1 cellular context compared by ENCODE assay signal in the genomic region with DNA sequence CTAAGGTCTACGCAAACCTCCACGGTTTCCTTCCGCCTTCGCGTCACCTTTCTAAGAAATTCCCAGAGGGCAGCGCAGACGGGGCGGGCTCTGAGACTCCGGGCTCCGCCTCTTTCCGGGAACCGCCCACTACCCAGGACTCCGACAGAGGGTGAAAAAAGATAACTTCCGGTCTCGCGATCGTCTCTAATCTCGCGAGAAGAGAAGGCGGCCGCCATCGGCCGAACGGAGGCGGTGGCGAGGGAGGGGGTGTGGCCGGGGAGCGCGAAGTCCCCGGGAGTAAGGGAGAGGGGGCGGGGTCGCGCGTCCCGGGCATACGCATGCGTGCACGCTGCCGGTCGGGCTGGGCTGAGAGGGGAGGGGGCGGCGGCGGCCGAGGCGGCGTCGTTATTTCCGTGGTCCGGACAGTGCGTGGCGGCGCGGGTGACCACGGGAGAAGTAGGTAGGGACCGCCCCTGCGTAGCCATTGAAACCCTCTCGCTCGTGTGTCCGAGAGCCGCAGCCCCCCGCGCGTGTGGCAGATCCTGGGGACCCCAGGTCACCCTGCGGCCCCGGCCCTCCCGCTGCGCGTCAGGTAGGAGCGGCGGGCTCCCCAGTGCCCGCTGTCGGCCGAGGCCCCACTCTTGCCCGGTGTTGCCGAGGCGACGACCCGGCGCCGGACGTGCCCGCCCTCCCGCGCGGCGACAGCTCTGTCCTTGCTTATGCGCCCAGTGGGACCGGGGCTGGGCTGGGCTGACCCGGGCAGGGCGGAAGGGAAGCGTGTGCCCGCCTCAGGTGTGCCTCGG.
A peak's percentile ranks its signal among the peaks of the same experiment; 100 is the strongest.
TF ChIP-seq lines count a peak whose summit lies in the region.

A gene (plus strand): TSS at position 315 of the 785 bp plus-strand sequence. CDS start 1,014 bp downstream, outside the sequence.

TF ChIP-seq in K562, 482 proteins besides CTCF, POLR2A, EP300 and RAD21 (continued from another document and continues in another):
- TF ChIP-seq, protein P1, sequence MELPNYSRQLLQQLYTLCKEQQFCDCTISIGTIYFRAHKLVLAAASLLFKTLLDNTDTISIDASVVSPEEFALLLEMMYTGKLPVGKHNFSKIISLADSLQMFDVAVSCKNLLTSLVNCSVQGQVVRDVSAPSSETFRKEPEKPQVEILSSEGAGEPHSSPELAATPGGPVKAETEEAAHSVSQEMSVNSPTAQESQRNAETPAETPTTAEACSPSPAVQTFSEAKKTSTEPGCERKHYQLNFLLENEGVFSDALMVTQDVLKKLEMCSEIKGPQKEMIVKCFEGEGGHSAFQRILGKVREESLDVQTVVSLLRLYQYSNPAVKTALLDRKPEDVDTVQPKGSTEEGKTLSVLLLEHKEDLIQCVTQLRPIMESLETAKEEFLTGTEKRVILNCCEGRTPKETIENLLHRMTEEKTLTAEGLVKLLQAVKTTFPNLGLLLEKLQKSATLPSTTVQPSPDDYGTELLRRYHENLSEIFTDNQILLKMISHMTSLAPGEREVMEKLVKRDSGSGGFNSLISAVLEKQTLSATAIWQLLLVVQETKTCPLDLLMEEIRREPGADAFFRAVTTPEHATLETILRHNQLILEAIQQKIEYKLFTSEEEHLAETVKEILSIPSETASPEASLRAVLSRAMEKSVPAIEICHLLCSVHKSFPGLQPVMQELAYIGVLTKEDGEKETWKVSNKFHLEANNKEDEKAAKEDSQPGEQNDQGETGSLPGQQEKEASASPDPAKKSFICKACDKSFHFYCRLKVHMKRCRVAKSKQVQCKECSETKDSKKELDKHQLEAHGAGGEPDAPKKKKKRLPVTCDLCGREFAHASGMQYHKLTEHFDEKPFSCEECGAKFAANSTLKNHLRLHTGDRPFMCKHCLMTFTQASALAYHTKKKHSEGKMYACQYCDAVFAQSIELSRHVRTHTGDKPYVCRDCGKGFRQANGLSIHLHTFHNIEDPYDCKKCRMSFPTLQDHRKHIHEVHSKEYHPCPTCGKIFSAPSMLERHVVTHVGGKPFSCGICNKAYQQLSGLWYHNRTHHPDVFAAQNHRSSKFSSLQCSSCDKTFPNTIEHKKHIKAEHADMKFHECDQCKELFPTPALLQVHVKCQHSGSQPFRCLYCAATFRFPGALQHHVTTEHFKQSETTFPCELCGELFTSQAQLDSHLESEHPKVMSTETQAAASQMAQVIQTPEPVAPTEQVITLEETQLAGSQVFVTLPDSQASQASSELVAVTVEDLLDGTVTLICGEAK (IDR thresholded peaks at IDR 0.05): peak; percentile 78
- TF ChIP-seq, protein P1 (CRISPR knock-in tag; IDR thresholded peaks at IDR 0.05): no peak
- TF ChIP-seq TAF15 (IDR thresholded peaks at IDR 0.05; ENCODE audit: low read depth, low read length) (no peak), ELF1 (tag; IDR thresholded peaks at IDR 0.05) (peak; percentile 94), HDAC3 (IDR thresholded peaks at IDR 0.05; ENCODE audit: borderline replicate concordance, partially characterized antibody) (no peak), ZNF146 (CRISPR knock-in tag; IDR thresholded peaks at IDR 0.05; ENCODE audit: unreplicated experiment) (no peak), CHD2 (IDR thresholded peaks at IDR 0.05; ENCODE audit: low read depth, low read length) (peak; percentile 100), SRSF9 (IDR thresholded peaks at IDR 0.05; ENCODE audit: borderline replicate concordance, low read depth, low read length) (no peak), CBX3 (IDR thresholded peaks at IDR 0.05; ENCODE audit: borderline replicate concordance in 1 of 2, low read length in 2 of 2) (no peak), KAT7 (CRISPR knock-in tag; IDR thresholded peaks at IDR 0.05; ENCODE audit: borderline replicate concordance) (0 out of 2 replicates have a peak, but pooled peaks have one; percentile 56), FOXJ3 (CRISPR knock-in tag; IDR thresholded peaks at IDR 0.05) (no peak), PCBP2 (IDR thresholded peaks at IDR 0.05; ENCODE audit: low read depth, low read length, poor library complexity, severe bottlenecking) (no peak), HSF4 (CRISPR knock-in tag; IDR thresholded peaks at IDR 0.05; ENCODE audit: borderline replicate concordance) (no peak), SMC3 (conservative IDR thresholded peaks at IDR 0.05; ENCODE audit: insufficient read depth, low read depth, low read length) (no peak), ESRRA (IDR thresholded peaks at IDR 0.05; ENCODE audit: borderline replicate concordance, low read depth) (no peak), SRF (CRISPR knock-in tag; IDR thresholded peaks at IDR 0.05) (no peak; a peak in 1 of 4 replicates), MEF2D (tag; conservative IDR thresholded peaks at IDR 0.05; ENCODE audit: low read depth) (no peak), ZNF778 (CRISPR knock-in tag; IDR thresholded peaks at IDR 0.05) (no peak), ETV1 (tag; conservative IDR thresholded peaks at IDR 0.05; ENCODE audit: low read depth) (peak; percentile 68; the same call in 1 of the 2 replicates), LARP7 (IDR thresholded peaks at IDR 0.05) (no peak), NONO (IDR thresholded peaks at IDR 0.05; ENCODE audit: low read depth in 2 of 2, low read length in 1 of 2) (0 out of 4 replicates have a peak, but pooled peaks of 1 of the 2 experiments have one; percentile 18), HDAC8 (tag; IDR thresholded peaks at IDR 0.05) (no peak), EP400 (IDR thresholded peaks at IDR 0.05) (peak; percentile 84; the same call in 1 of the 2 replicates), EZH2 (IDR thresholded peaks at IDR 0.05; ENCODE audit: borderline replicate concordance, low read depth, low read length) (no peak), BACH1 (tag; IDR thresholded peaks at IDR 0.05) (no peak), CBX1 (IDR thresholded peaks at IDR 0.05; ENCODE audit: low read depth) (0 out of 2 replicates have a peak, but pooled peaks have one; percentile 48), CCAR2 (IDR thresholded peaks at IDR 0.05; ENCODE audit: low read depth, low read length) (no peak)
- TF ChIP-seq, protein P2, sequence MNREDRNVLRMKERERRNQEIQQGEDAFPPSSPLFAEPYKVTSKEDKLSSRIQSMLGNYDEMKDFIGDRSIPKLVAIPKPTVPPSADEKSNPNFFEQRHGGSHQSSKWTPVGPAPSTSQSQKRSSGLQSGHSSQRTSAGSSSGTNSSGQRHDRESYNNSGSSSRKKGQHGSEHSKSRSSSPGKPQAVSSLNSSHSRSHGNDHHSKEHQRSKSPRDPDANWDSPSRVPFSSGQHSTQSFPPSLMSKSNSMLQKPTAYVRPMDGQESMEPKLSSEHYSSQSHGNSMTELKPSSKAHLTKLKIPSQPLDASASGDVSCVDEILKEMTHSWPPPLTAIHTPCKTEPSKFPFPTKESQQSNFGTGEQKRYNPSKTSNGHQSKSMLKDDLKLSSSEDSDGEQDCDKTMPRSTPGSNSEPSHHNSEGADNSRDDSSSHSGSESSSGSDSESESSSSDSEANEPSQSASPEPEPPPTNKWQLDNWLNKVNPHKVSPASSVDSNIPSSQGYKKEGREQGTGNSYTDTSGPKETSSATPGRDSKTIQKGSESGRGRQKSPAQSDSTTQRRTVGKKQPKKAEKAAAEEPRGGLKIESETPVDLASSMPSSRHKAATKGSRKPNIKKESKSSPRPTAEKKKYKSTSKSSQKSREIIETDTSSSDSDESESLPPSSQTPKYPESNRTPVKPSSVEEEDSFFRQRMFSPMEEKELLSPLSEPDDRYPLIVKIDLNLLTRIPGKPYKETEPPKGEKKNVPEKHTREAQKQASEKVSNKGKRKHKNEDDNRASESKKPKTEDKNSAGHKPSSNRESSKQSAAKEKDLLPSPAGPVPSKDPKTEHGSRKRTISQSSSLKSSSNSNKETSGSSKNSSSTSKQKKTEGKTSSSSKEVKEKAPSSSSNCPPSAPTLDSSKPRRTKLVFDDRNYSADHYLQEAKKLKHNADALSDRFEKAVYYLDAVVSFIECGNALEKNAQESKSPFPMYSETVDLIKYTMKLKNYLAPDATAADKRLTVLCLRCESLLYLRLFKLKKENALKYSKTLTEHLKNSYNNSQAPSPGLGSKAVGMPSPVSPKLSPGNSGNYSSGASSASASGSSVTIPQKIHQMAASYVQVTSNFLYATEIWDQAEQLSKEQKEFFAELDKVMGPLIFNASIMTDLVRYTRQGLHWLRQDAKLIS (CRISPR knock-in tag; IDR thresholded peaks at IDR 0.05): no peak
- TF ChIP-seq, protein P3, sequence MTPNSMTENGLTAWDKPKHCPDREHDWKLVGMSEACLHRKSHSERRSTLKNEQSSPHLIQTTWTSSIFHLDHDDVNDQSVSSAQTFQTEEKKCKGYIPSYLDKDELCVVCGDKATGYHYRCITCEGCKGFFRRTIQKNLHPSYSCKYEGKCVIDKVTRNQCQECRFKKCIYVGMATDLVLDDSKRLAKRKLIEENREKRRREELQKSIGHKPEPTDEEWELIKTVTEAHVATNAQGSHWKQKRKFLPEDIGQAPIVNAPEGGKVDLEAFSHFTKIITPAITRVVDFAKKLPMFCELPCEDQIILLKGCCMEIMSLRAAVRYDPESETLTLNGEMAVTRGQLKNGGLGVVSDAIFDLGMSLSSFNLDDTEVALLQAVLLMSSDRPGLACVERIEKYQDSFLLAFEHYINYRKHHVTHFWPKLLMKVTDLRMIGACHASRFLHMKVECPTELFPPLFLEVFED (CRISPR knock-in tag; conservative IDR thresholded peaks at IDR 0.05): no peak
- TF ChIP-seq, protein P4, sequence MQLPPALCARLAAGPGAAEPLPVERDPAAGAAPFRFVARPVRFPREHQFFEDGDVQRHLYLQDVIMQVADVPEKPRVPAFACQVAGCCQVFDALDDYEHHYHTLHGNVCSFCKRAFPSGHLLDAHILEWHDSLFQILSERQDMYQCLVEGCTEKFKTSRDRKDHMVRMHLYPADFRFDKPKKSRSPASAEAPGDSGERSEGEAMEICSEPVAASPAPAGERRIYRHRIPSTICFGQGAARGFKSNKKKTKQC (CRISPR knock-in tag; IDR thresholded peaks at IDR 0.05): no peak
- TF ChIP-seq, protein P5, sequence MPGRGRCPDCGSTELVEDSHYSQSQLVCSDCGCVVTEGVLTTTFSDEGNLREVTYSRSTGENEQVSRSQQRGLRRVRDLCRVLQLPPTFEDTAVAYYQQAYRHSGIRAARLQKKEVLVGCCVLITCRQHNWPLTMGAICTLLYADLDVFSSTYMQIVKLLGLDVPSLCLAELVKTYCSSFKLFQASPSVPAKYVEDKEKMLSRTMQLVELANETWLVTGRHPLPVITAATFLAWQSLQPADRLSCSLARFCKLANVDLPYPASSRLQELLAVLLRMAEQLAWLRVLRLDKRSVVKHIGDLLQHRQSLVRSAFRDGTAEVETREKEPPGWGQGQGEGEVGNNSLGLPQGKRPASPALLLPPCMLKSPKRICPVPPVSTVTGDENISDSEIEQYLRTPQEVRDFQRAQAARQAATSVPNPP (IDR thresholded peaks at IDR 0.05; ENCODE audit: borderline replicate concordance, insufficient read depth, insufficient read length): no peak
- TF ChIP-seq, protein P6, sequence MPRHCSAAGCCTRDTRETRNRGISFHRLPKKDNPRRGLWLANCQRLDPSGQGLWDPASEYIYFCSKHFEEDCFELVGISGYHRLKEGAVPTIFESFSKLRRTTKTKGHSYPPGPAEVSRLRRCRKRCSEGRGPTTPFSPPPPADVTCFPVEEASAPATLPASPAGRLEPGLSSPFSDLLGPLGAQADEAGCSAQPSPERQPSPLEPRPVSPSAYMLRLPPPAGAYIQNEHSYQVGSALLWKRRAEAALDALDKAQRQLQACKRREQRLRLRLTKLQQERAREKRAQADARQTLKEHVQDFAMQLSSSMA (CRISPR knock-in tag; IDR thresholded peaks at IDR 0.05): no peak
- TF ChIP-seq, protein P7, sequence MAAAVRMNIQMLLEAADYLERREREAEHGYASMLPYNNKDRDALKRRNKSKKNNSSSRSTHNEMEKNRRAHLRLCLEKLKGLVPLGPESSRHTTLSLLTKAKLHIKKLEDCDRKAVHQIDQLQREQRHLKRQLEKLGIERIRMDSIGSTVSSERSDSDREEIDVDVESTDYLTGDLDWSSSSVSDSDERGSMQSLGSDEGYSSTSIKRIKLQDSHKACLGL (CRISPR knock-in tag; IDR thresholded peaks at IDR 0.05; ENCODE audit: borderline replicate concordance, poor library complexity, severe bottlenecking): no peak
- TF ChIP-seq, protein P8, sequence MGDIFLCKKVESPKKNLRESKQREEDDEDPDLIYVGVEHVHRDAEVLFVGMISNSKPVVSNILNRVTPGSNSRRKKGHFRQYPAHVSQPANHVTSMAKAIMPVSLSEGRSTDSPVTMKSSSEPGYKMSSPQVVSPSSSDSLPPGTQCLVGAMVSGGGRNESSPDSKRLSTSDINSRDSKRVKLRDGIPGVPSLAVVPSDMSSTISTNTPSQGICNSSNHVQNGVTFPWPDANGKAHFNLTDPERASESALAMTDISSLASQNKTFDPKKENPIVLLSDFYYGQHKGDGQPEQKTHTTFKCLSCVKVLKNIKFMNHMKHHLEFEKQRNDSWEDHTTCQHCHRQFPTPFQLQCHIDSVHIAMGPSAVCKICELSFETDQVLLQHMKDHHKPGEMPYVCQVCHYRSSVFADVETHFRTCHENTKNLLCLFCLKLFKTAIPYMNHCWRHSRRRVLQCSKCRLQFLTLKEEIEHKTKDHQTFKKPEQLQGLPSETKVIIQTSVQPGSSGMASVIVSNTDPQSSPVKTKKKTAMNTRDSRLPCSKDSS (IDR thresholded peaks at IDR 0.05; ENCODE audit: low read depth, partially characterized antibody): no peak
- TF ChIP-seq, protein P9, sequence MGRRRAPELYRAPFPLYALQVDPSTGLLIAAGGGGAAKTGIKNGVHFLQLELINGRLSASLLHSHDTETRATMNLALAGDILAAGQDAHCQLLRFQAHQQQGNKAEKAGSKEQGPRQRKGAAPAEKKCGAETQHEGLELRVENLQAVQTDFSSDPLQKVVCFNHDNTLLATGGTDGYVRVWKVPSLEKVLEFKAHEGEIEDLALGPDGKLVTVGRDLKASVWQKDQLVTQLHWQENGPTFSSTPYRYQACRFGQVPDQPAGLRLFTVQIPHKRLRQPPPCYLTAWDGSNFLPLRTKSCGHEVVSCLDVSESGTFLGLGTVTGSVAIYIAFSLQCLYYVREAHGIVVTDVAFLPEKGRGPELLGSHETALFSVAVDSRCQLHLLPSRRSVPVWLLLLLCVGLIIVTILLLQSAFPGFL (CRISPR knock-in tag; IDR thresholded peaks at IDR 0.05): no peak
